ENCODE assay signal across 8 cellular contexts in the genomic region with DNA sequence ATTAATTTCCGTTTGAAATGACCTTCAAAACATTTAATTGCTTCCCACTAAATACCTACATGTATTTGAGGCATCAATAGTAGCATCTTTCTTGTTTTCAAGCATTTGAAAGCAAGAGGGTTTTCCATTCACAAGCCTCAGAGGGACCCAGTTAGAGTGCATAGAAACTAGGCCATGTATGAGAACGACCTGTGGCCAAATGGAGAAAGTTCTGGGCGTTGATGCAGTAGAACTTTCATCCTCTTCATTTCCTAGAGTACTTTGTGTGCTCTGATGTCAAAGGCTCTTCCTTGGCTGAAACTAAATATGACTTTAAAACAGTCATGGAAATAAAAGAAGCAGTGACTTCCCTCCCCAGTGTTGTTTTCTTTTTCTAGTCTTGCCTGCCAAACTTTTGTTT. TPM values are rescaled to one million over a fixed set of nuclear protein-coding genes. Genes with fewer than 3 reads are reported as not detected.
DNase-seq lines count a peak whose midpoint lies in the region; ATAC-seq, FAIRE-seq and TF ChIP-seq lines count a peak whose summit lies in the region.

No MANE protein-coding gene starts in this region.

- H3K4me1 Mint-ChIP-seq in natural killer cell treated with Interleukin-12 subunit alpha and Interleukin-12 subunit beta and Interleukin-15 and Interleukin-18, amount 100 ng/mL, for 72 hours (ENCODE audit: low read depth in 2 of 2), result peaks cover 30 to 35% of the 10 kb centered on the region in 2 donors

- H3K27ac Mint-ChIP-seq in natural killer cell treated with Interleukin-12 subunit alpha and Interleukin-12 subunit beta and Interleukin-15 and Interleukin-18, amount 100 ng/mL, for 72 hours, result peak overlapping the region; percentile 98 to 99

- POLR2A ChIA-PET in A673 (lab: Charles Lee; ENCODE audit: low non-redundant PET), result no interaction called here

- H3K27me3 ChIP-seq in left ventricle myocardium inferior (ENCODE audit: low read depth), result no peaks in the 10 kb centered on the region
- no peaks in the 10 kb centered on the region for H3K27me3 ChIP-seq in A673 (replicated peaks; ENCODE audit: insufficient read depth, low read depth, low read length, poor library complexity)

- H3K4me3 ChIP-seq in left ventricle myocardium inferior (peak overlapping the region; percentile 97), A673 (ENCODE audit: low read depth, low read length, poor library complexity, severe bottlenecking) (no peak overlapping the region)

- no peak for ATAC-seq in left cardiac atrium
- no peak for ATAC-seq in natural killer cell treated with Interleukin-12 subunit alpha and Interleukin-12 subunit beta and Interleukin-15 and Interleukin-18, amount 100 ng/mL, for 72 hours
- no peak for ATAC-seq in HG02588 (IDR thresholded peaks at IDR 0.05; ENCODE audit: unreplicated experiment)

- BruUV-seq in A673 (replicated peaks; lab: Mats Ljungman, UMichigan), result no TSS peak

- TF ChIP-seq CTCF in left ventricle myocardium inferior (IDR thresholded peaks at IDR 0.05; ENCODE audit: borderline replicate concordance), result no peak
- no peak for TF ChIP-seq CTCF in A673 (conservative IDR thresholded peaks at IDR 0.05; ENCODE audit: low read depth, low read length)

- H3K4me1 ChIP-seq in left ventricle myocardium inferior (peaks cover 37% of the 10 kb centered on the region), A673 (ENCODE audit: insufficient read depth, low read length, poor library complexity, severe bottlenecking) (no peaks in the 10 kb centered on the region)

- FAIRE-seq in urothelium cell line (lab: Jason Lieb, UNC), result peak; percentile 55
- no peak for FAIRE-seq in frontal cortex (lab: Jason Lieb, UNC)

- H3K9me3 ChIP-seq in left ventricle myocardium inferior (replicated peaks) (no peaks in the 10 kb centered on the region), A673 (ENCODE audit: low read depth, low read length, poor library complexity, severe bottlenecking) (no peaks in the 10 kb centered on the region)

- intact Hi-C loops in left ventricle myocardium inferior (cut with micrococcal nuclease) (no loop called here), left cardiac atrium (cut with DNase I) (no loop called here), A673 (cut with micrococcal nuclease; ENCODE audit: unreplicated experiment) (loop anchor here (5.0 kb wide), 1 partner anchor 99 kb away; no protein-coding TSS in a partner anchor)

- peak overlapping the region; percentile 95 for H3K27ac ChIP-seq in left ventricle myocardium inferior (replicated peaks)
- peak overlapping the region; percentile 86 for H3K27ac ChIP-seq in angular gyrus (ENCODE audit: low read depth, low read length)
- H3K27ac ChIP-seq in A673 (ENCODE audit: low read depth, low read length, poor library complexity, severe bottlenecking), result no peak overlapping the region

- H3K36me3 ChIP-seq in left ventricle myocardium inferior (no peaks in the 10 kb centered on the region), A673 (ENCODE audit: insufficient read depth, low read length, poor library complexity, severe bottlenecking) (no peaks in the 10 kb centered on the region)

- no peak for DNase-seq in left ventricle myocardium inferior
- no peak for DNase-seq in left cardiac atrium
- no peak for DNase-seq in natural killer cell treated with Interleukin-12 subunit alpha and Interleukin-12 subunit beta and Interleukin-15 and Interleukin-18, amount 100 ng/mL, for 72 hours (ENCODE audit: low spot score)
- DNase-seq in urothelium cell line (ENCODE audit: low spot score), result no peak
- DNase-seq in A673 (ENCODE audit: low spot score), result no peak
- no peak for DNase-seq in frontal cortex (ENCODE audit: low spot score in 2 of 2)

- no peaks in the 10 kb centered on the region for H3K36me3 Mint-ChIP-seq in natural killer cell treated with Interleukin-12 subunit alpha and Interleukin-12 subunit beta and Interleukin-15 and Interleukin-18, amount 100 ng/mL, for 72 hours

- H3K9me3 Mint-ChIP-seq in natural killer cell treated with Interleukin-12 subunit alpha and Interleukin-12 subunit beta and Interleukin-15 and Interleukin-18, amount 100 ng/mL, for 72 hours, result no peaks in the 10 kb centered on the region

- CTCF ChIA-PET in A673 (lab: Charles Lee), result no interaction called here

- H3K27me3 Mint-ChIP-seq in natural killer cell treated with Interleukin-12 subunit alpha and Interleukin-12 subunit beta and Interleukin-15 and Interleukin-18, amount 100 ng/mL, for 72 hours, result no peaks in the 10 kb centered on the region

- H3K4me3 Mint-ChIP-seq in natural killer cell treated with Interleukin-12 subunit alpha and Interleukin-12 subunit beta and Interleukin-15 and Interleukin-18, amount 100 ng/mL, for 72 hours, result peak overlapping the region; percentile 82

RNA-seq across cellular contexts. Expression of gene DHRS7, which starts 0.9 kb away (rescaled TPM):
- total RNA-seq in left ventricle myocardium inferior (29.5 TPM), left cardiac atrium (10 to 100 TPM; 50.0 to 54.4 TPM), A673 (2021) (16.3 and 17.9 TPM in 2 replicates), frontal cortex (77.0 TPM)
- total RNA-seq in natural killer cell treated with Interleukin-12 subunit alpha and Interleukin-12 subunit beta and Interleukin-15 and Interleukin-18, amount 100 ng/mL, for 72 hours, result 100 to 1,000 TPM in 1 of 2 donors, 10 to 100 TPM in 1; 59.0 to 105 TPM
